Comparison of ENCODE assay signal across 15 cellular contexts in genomic region chr1:66244429-66244828, GRCh38.
A peak's percentile ranks its signal among the peaks of the same experiment; 100 is the strongest.
DNase-seq lines count a peak whose midpoint lies in the region; ATAC-seq and TF ChIP-seq lines count a peak whose summit lies in the region.
"Had no signal": no experiment of that assay in that cellular context is flagged by ENCODE, and none has a peak within 500 bp of the region (broad histone marks: within the 10 kb centered on the region; RNA-seq: fewer than 3 reads in every experiment).

No MANE protein-coding gene starts in this region.

- POLR2A ChIA-PET in MCF 10A (lab: Yijun Ruan, JAX) = interaction anchor here (1.6 kb wide), 1 partner anchor 202 kb away, joined by 3 read pairs; no protein-coding TSS in a partner anchor

- no peaks in the 10 kb centered on the region for H3K27me3 Mint-ChIP-seq in MCF 10A (ENCODE audit: insufficient read depth, unreplicated experiment)
- H3K27me3 Mint-ChIP-seq: activated naive CD8-positive, alpha-beta T cell; memory B cell had no signal

- peaks cover 4% of the 10 kb centered on the region for H3K4me1 Mint-ChIP-seq in MCF 10A (ENCODE audit: insufficient read depth, unreplicated experiment)
- peaks cover 35% of the 10 kb centered on the region for H3K4me1 Mint-ChIP-seq in stimulated activated effector memory CD8-positive, alpha-beta T cell treated with anti-CD3 and anti-CD28 coated beads, Interleukin-12 subunit alpha, Interleukin-12 subunit beta, amount 100 ng/mL, for 72 hours

- H3K36me3 Mint-ChIP-seq in MCF 10A (ENCODE audit: insufficient read depth, unreplicated experiment) = no peaks in the 10 kb centered on the region
- H3K36me3 Mint-ChIP-seq in stimulated activated effector memory CD8-positive, alpha-beta T cell treated with anti-CD3 and anti-CD28 coated beads, Interleukin-12 subunit alpha, Interleukin-12 subunit beta, amount 100 ng/mL, for 72 hours = peaks cover 4% of the 10 kb centered on the region
- H3K36me3 Mint-ChIP-seq: activated naive CD8-positive, alpha-beta T cell; memory B cell had no signal

- intact Hi-C loops in MCF 10A (cut with micrococcal nuclease) = loop anchor here (5.0 kb wide), 2 partner anchors 527 to 1182 kb away; no protein-coding TSS in a partner anchor
- intact Hi-C loops in breast epithelium (cut with DNase I; ENCODE audit: low total_unique reads) = loop anchor here (5.0 kb wide), 1 partner anchor 203 kb away; no protein-coding TSS in a partner anchor

- H3K9me3 ChIP-seq in breast epithelium = no peaks in the 10 kb centered on the region

- no peak overlapping the region for H3K27ac ChIP-seq in breast epithelium
- H3K27ac ChIP-seq in temporal lobe (ENCODE audit: low read depth, low read length) = peak overlapping the region; percentile 94
- H3K27ac ChIP-seq: PC-9 had no signal

- H3K9me3 Mint-ChIP-seq in MCF 10A (ENCODE audit: unreplicated experiment) = no peaks in the 10 kb centered on the region
- H3K9me3 Mint-ChIP-seq in stimulated activated effector memory CD8-positive, alpha-beta T cell treated with anti-CD3 and anti-CD28 coated beads, Interleukin-12 subunit alpha, Interleukin-12 subunit beta, amount 100 ng/mL, for 72 hours = no peaks in the 10 kb centered on the region
- H3K9me3 Mint-ChIP-seq: memory B cell; T-helper 1 cell treated with Interleukin-12 subunit alpha and Interleukin-12 subunit beta and Interleukin-4 antibody, amounts not matched to agents 30 μg/mL and 1 μg/mL, for 36 hours had no signal

- H3K36me3 ChIP-seq in breast epithelium = no peaks in the 10 kb centered on the region

- no peak overlapping the region for H3K4me3 ChIP-seq in breast epithelium
- H3K4me3 ChIP-seq: PC-9 had no signal

- H3K27me3 ChIP-seq in breast epithelium = no peaks in the 10 kb centered on the region

- TF ChIP-seq CTCF in MCF 10A (IDR thresholded peaks at IDR 0.05; ENCODE audit: unreplicated experiment) (no peak), breast epithelium (IDR thresholded peaks at IDR 0.05) (no peak)

- ATAC-seq in HG02840 (IDR thresholded peaks at IDR 0.05; ENCODE audit: low FRiP score, unreplicated experiment) (no peak), GM18502 (IDR thresholded peaks at IDR 0.05; ENCODE audit: poor library complexity, unreplicated experiment) (no peak)
- ATAC-seq in stimulated activated effector memory CD8-positive, alpha-beta T cell treated with anti-CD3 and anti-CD28 coated beads, Interleukin-12 subunit alpha, Interleukin-12 subunit beta, amount 100 ng/mL, for 72 hours = no peak

- CTCF ChIA-PET in MCF 10A (lab: Yijun Ruan, JAX) = interaction anchor here (1.0 to 28.2 kb wide), 15 partner anchors 8 to 516 kb away, joined by 3 to 687 read pairs (median 29); no protein-coding TSS in a partner anchor

- no peak for TF ChIP-seq POLR2A in breast epithelium (IDR thresholded peaks at IDR 0.05)

- BruUV-seq in MCF 10A (replicated peaks; lab: Mats Ljungman, UMichigan) = no TSS peak

- no peak overlapping the region for H3K4me3 Mint-ChIP-seq in MCF 10A (ENCODE audit: unreplicated experiment)
- H3K4me3 Mint-ChIP-seq in stimulated activated effector memory CD8-positive, alpha-beta T cell treated with anti-CD3 and anti-CD28 coated beads, Interleukin-12 subunit alpha, Interleukin-12 subunit beta, amount 100 ng/mL, for 72 hours = no peak overlapping the region
- H3K4me3 Mint-ChIP-seq: activated naive CD8-positive, alpha-beta T cell; memory B cell; T-helper 1 cell treated with Interleukin-12 subunit alpha and Interleukin-12 subunit beta and Interleukin-4 antibody, amounts not matched to agents 30 μg/mL and 1 μg/mL, for 36 hours had no signal

- peaks cover 0 to 3% of the 10 kb centered on the region in 2 donors for H3K4me1 ChIP-seq in breast epithelium

- DNase-seq in MCF 10A (ENCODE audit: unreplicated experiment) (peak; percentile 47), breast epithelium (ENCODE audit: low spot score in 2 of 2) (no peak), anterior cingulate cortex (lab: John Stamatoyannopoulos, UW) (peak in 51 of 58 donors; percentile 5 to 89 (median 56)), islet precursor cell (peak; percentile 92)
- no peak for DNase-seq in stimulated activated effector memory CD8-positive, alpha-beta T cell treated with anti-CD3 and anti-CD28 coated beads, Interleukin-12 subunit alpha, Interleukin-12 subunit beta, amount 100 ng/mL, for 72 hours (ENCODE audit: low spot score in 2 of 2)
- DNase-seq: NCI-H1048; NCI-H2227 treated with DMSO at 0.1 percent for 48 hours; PC-9; stimulated activated CD4-positive, alpha-beta T cell treated with anti-CD3 and anti-CD28 coated beads, Interleukin-12 subunit alpha, Interleukin-12 subunit beta, amount 100 ng/mL, for 4 hours had no signal

- no peak overlapping the region for H3K27ac Mint-ChIP-seq in MCF 10A (ENCODE audit: low read depth, unreplicated experiment)
- no peak overlapping the region for H3K27ac Mint-ChIP-seq in stimulated activated effector memory CD8-positive, alpha-beta T cell treated with anti-CD3 and anti-CD28 coated beads, Interleukin-12 subunit alpha, Interleukin-12 subunit beta, amount 100 ng/mL, for 72 hours
- H3K27ac Mint-ChIP-seq: activated naive CD8-positive, alpha-beta T cell; memory B cell; T-helper 1 cell treated with Interleukin-12 subunit alpha and Interleukin-12 subunit beta and Interleukin-4 antibody, amounts not matched to agents 30 μg/mL and 1 μg/mL, for 36 hours had no signal

Comparison
In these comparisons a context has a peak if more than half of its experiments do, and no peak if none do; other contexts are left out.
1. DNase-seq: peak in MCF 10A (single experiment), anterior cingulate cortex (51 of 58) and islet precursor cell (single experiment); none in breast epithelium (0 of 2) and stimulated activated effector memory CD8-positive, alpha-beta T cell treated with anti-CD3 and anti-CD28 coated beads, Interleukin-12 subunit alpha, Interleukin-12 subunit beta, amount 100 ng/mL, for 72 hours (0 of 2).